ENCODE assay signal across 14 cellular contexts in the genomic region with DNA sequence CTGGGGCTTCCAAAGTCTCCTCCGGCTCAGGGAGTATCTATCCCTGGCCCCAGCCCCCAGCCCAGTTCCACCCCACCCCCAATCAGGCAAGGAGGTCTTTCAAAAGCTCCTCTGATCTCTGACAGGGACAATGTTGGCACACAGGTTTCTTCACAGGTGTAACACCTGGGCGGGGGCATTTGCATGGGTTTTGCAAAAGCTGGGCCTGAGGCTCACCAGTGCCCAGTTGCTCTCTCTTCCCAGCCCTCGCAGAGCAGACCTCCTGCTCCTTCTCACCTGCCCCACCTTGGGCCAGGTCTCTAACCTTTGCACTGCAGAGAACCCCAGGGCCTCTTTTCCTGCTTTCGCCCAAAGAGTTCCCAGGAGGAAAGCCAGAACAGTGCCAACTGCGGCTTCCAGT. TPM values are rescaled to one million over a fixed set of nuclear protein-coding genes. Genes with fewer than 3 reads are reported as not detected.
DNase-seq lines count a peak whose midpoint lies in the region; ATAC-seq, FAIRE-seq and TF ChIP-seq lines count a peak whose summit lies in the region.
"Had no signal": no experiment of that assay in that cellular context is flagged by ENCODE, and none has a peak within 500 bp of the region (broad histone marks: within the 10 kb centered on the region; RNA-seq: fewer than 3 reads in every experiment).

No MANE protein-coding gene starts in this region.

- FAIRE-seq in HepG2 (lab: Jason Lieb, UNC) = no peak
- FAIRE-seq: astrocyte had no signal

- no peak for ATAC-seq in HepG2
- ATAC-seq in right lobe of liver = no peak
- no peak for ATAC-seq in T-helper 17 cell
- ATAC-seq in memory B cell (ENCODE audit: low read depth) = no peak

- H3K27me3 ChIP-seq in HepG2 (ENCODE audit: control insufficient read depth in 1 of 2, insufficient read depth in 2 of 2, low read length in 2 of 2) = no peaks in the 10 kb centered on the region
- no peaks in the 10 kb centered on the region for H3K27me3 ChIP-seq in right lobe of liver
- H3K27me3 ChIP-seq: dorsolateral prefrontal cortex had no signal

- DNase-seq in HepG2 (ENCODE audit: low spot score) (no peak), right lobe of liver (no peak), T-helper 17 cell (no peak), memory B cell (ENCODE audit: low spot score in 2 of 2) (no peak), DMS79 treated with DMSO at 0.1 percent for 48 hours (lab: John Stamatoyannopoulos, UW) (no peak), chondrocyte (ENCODE audit: low spot score) (no peak), OCI-M2 (lab: John Stamatoyannopoulos, UW; ENCODE audit: unreplicated experiment) (no peak), GOT3 (lab: John Stamatoyannopoulos, UW) (no peak)
- DNase-seq: activated CD4-positive, alpha-beta T cell treated with anti-CD3 and anti-CD28 coated beads, Interleukin-2, amount 10 ng/mL, durations not matched to agents 7 days and 5 days; dorsolateral prefrontal cortex; NCI-H187; NCI-H524 had no signal

- TF ChIP-seq POLR2A in HepG2 (IDR thresholded peaks at IDR 0.05; ENCODE audit: insufficient read depth in 1 of 2, low read depth in 2 of 2, low read length in 2 of 2) (no peak), right lobe of liver (IDR thresholded peaks at IDR 0.05) (no peak)

- peaks cover 7% of the 10 kb centered on the region for H3K27me3 Mint-ChIP-seq in T-helper 17 cell
- H3K27me3 Mint-ChIP-seq in memory B cell = peaks cover 2% of the 10 kb centered on the region
- peaks cover 5% of the 10 kb centered on the region for H3K27me3 Mint-ChIP-seq in chondrocyte (ENCODE audit: low read depth)

- no peaks in the 10 kb centered on the region for H4K20me1 ChIP-seq in HepG2 (ENCODE audit: insufficient read depth, low read length)

- TF ChIP-seq CTCF in HepG2 (CRISPR knock-in tag; IDR thresholded peaks at IDR 0.05) (no peak), right lobe of liver (IDR thresholded peaks at IDR 0.05) (no peak), chondrocyte (IDR thresholded peaks at IDR 0.05) (no peak)

- H3K79me2 ChIP-seq in HepG2 (ENCODE audit: insufficient read depth, low read length) = no peaks in the 10 kb centered on the region

- BruUV-seq in HepG2 (replicated peaks; lab: Mats Ljungman, UMichigan) = no TSS peak

- no peaks in the 10 kb centered on the region for H3K36me3 ChIP-seq in HepG2 (replicated peaks in 1 of 2; ENCODE audit: control insufficient read depth in 1 of 2, insufficient read depth in 2 of 2, low read length in 2 of 2)
- H3K36me3 ChIP-seq in right lobe of liver = no peaks in the 10 kb centered on the region

- WGBS in HepG2 (ENCODE audit: low lambda C conversion rate) = 20% methylated on average over 5 of the region's 5 CpGs
- 86% methylated on average over 2 of the region's 5 CpGs for WGBS in right lobe of liver (ENCODE audit: insufficient coverage, low coverage, low lambda C conversion rate, missing lambda C conversion rate)

- H3K4me3 ChIP-seq in HepG2 (replicated peaks in 1 of 3; ENCODE audit: insufficient read depth in 1 of 3, low read depth in 2 of 3, low read length in 3 of 3) (peak overlapping the region in 1 of 3 experiments; percentile 44; a peak in 1 of 6 replicates), right lobe of liver (no peak overlapping the region)
- H3K4me3 ChIP-seq: dorsolateral prefrontal cortex had no signal

- in situ Hi-C loops in HepG2 (cut with HindIII; ENCODE audit: extremely low pct_ligation_motif_present, low pct_unique_long_range_greater_than_20kb) = loop anchor here (10.0 kb wide), 1 partner anchor 181 kb away; a partner anchor contains a TSS

- H3K27ac Mint-ChIP-seq in T-helper 17 cell (peak overlapping the region; percentile 77), memory B cell (peak overlapping the region; percentile 17), chondrocyte (ENCODE audit: unreplicated experiment) (no peak overlapping the region)

- H3K9me3 ChIP-seq in HepG2 (ENCODE audit: low read length) = no peaks in the 10 kb centered on the region
- no peaks in the 10 kb centered on the region for H3K9me3 ChIP-seq in right lobe of liver
- no peaks in the 10 kb centered on the region for H3K9me3 ChIP-seq in T-helper 17 cell (ENCODE audit: control insufficient read depth, low read length, poor library complexity, severe bottlenecking)

- H3K9me3 Mint-ChIP-seq in memory B cell (no peaks in the 10 kb centered on the region), chondrocyte (ENCODE audit: low read depth) (no peaks in the 10 kb centered on the region)
- H3K9me3 Mint-ChIP-seq: activated CD4-positive, alpha-beta T cell treated with anti-CD3 and anti-CD28 coated beads, Interleukin-2, amount 10 ng/mL, durations not matched to agents 7 days and 5 days had no signal

- no peaks in the 10 kb centered on the region for H3K36me3 Mint-ChIP-seq in T-helper 17 cell (ENCODE audit: low read depth)
- no peaks in the 10 kb centered on the region for H3K36me3 Mint-ChIP-seq in memory B cell
- H3K36me3 Mint-ChIP-seq in chondrocyte (ENCODE audit: low read depth) = no peaks in the 10 kb centered on the region

- intact Hi-C loops in HepG2 (cut with micrococcal nuclease; ENCODE audit: unreplicated experiment) (no loop called here), right lobe of liver (cut with DNase I) (no loop called here)

- no peak overlapping the region for H3K4me3 Mint-ChIP-seq in T-helper 17 cell
- peak overlapping the region; percentile 29 for H3K4me3 Mint-ChIP-seq in memory B cell
- H3K4me3 Mint-ChIP-seq in chondrocyte (ENCODE audit: unreplicated experiment) = no peak overlapping the region
- H3K4me3 Mint-ChIP-seq: activated CD4-positive, alpha-beta T cell treated with anti-CD3 and anti-CD28 coated beads, Interleukin-2, amount 10 ng/mL, durations not matched to agents 7 days and 5 days had no signal

- H3K4me2 ChIP-seq in HepG2 (ENCODE audit: low read depth, low read length) = peak overlapping the region; percentile 63

- CTCF ChIA-PET in HepG2 (lab: Yijun Ruan, JAX; ENCODE audit: low intra/inter-chr PET ratio, low total read pairs) = interaction anchor here (1.4 to 5.8 kb wide), 2 partner anchors 15 to 26 kb away, joined by 3 to 56 read pairs; no protein-coding TSS in a partner anchor

- H2AFZ ChIP-seq in HepG2 (ENCODE audit: low read length) = peak overlapping the region; percentile 61

- no peak for TF ChIP-seq EP300 in HepG2 (IDR thresholded peaks at IDR 0.05; ENCODE audit: low read depth in 2 of 2, low read length in 2 of 2)
- TF ChIP-seq EP300 in HepG2 (CRISPR knock-in tag; IDR thresholded peaks at IDR 0.05; ENCODE audit: borderline replicate concordance) = no peak

- POLR2A ChIA-PET in HepG2 (lab: Yijun Ruan, JAX) = interaction anchor here (0.8 to 3.2 kb wide), 3 partner anchors 10 to 184 kb away, joined by 3 to 21 read pairs (median 3); a partner anchor contains a TSS

- peak overlapping the region; percentile 13; the same call in 1 of the 2 replicates for H3K9ac ChIP-seq in HepG2 (ENCODE audit: insufficient read depth, low read depth, low read length)

- H3K27ac ChIP-seq in HepG2 (ENCODE audit: extremely low read length, insufficient read depth, low read length) (no peak overlapping the region), right lobe of liver (no peak overlapping the region)

- H3K4me1 ChIP-seq in HepG2 (ENCODE audit: insufficient read depth, low read length) (peaks cover 77% of the 10 kb centered on the region), right lobe of liver (peaks cover 0 to 15% (median 5%) of the 10 kb centered on the region in 4 donors)

- H3K4me1 Mint-ChIP-seq in T-helper 17 cell (peaks cover 40% of the 10 kb centered on the region), memory B cell (peaks cover 49% of the 10 kb centered on the region), chondrocyte (ENCODE audit: low read depth) (peaks cover 25% of the 10 kb centered on the region)

- TF ChIP-seq RAD21 in HepG2 (CRISPR knock-in tag; IDR thresholded peaks at IDR 0.05) = no peak

RNA-seq across cellular contexts. Expression of a gene that starts 8.6 kb away (rescaled TPM):
- total RNA-seq in HepG2 (2016; rRNA removed; fragmentation: Illumina TruSeq; extraction: Trizol) (20.6 and 21.3 TPM in 2 replicates), right lobe of liver (10 to 100 TPM; 22.2 to 50.9 (median 32.7) TPM), T-helper 17 cell (100 to 1,000 TPM; 188 to 208 TPM), chondrocyte (39.9 to 47.4 TPM (median 41.5 TPM) in 3 replicates)
- total RNA-seq in HepG2 (2016; cell fraction: cytosol; rRNA removed; fragmentation: Illumina TruSeq; extraction: Trizol; ENCODE audit: low read depth) = 8.5 and 9.2 TPM in 2 replicates
- 17.5 and 21.5 TPM in 2 replicates for total RNA-seq in HepG2 (2016; cell fraction: insoluble cytoplasmic fraction; rRNA removed; fragmentation: Illumina TruSeq; extraction: Trizol)
- total RNA-seq in HepG2 (2016; cell fraction: membrane; rRNA removed; fragmentation: Illumina TruSeq; extraction: Trizol) = 24.6 and 31.5 TPM in 2 replicates
- total RNA-seq in HepG2 (2016; cell fraction: nucleus; rRNA removed; fragmentation: Illumina TruSeq; extraction: Trizol) = 22.6 and 23.4 TPM in 2 replicates
- 12.5 and 18.8 TPM in 2 replicates for polyA plus RNA-seq in HepG2 (2011; rRNA removed)
- 13.9 and 14.0 TPM in 2 replicates for polyA plus RNA-seq in HepG2 (2011; cell fraction: cytosol; rRNA removed)
- polyA plus RNA-seq in HepG2 (2011; cell fraction: nucleus; rRNA removed) = 67.4 and 72.0 TPM in 2 replicates
- polyA plus RNA-seq in HepG2 (2012) = 26.5 and 39.5 TPM in 2 replicates
- polyA plus RNA-seq in HepG2 (2016; cell fraction: cytosol; fragmentation: Illumina TruSeq; extraction: Trizol; ENCODE audit: low read depth) = 10.3 and 12.4 TPM in 2 replicates
- 42.9 and 49.6 TPM in 2 replicates for polyA plus RNA-seq in HepG2 (2016; cell fraction: insoluble cytoplasmic fraction; fragmentation: Illumina TruSeq; extraction: Trizol; ENCODE audit: low read depth)
- 24.4 and 34.3 TPM in 2 replicates for polyA plus RNA-seq in HepG2 (2016; cell fraction: membrane; fragmentation: Illumina TruSeq; extraction: Trizol; ENCODE audit: low read depth)
- polyA plus RNA-seq in HepG2 (2016; cell fraction: nucleus; fragmentation: Illumina TruSeq; extraction: Trizol; ENCODE audit: insufficient read depth, low read depth) = 80.5 and 84.1 TPM in 2 replicates
- polyA minus RNA-seq in HepG2 (2011; rRNA and poly(A)+ RNA removed; ENCODE audit: low replicate concordance) = 34.0 and 51.8 TPM in 2 replicates
- 19.3 and 20.3 TPM in 2 replicates for polyA minus RNA-seq in HepG2 (2011; cell fraction: cytosol; rRNA and poly(A)+ RNA removed)
- polyA minus RNA-seq in HepG2 (2011; cell fraction: nucleus; rRNA and poly(A)+ RNA removed) = 23.4 and 28.1 TPM in 2 replicates

RNA-seq across cellular contexts. Expression of a gene that starts 24.7 kb away (rescaled TPM):
- not detected in 2 replicates for total RNA-seq in HepG2 (2016; rRNA removed; fragmentation: Illumina TruSeq; extraction: Trizol)
- not detected in 2 replicates for total RNA-seq in HepG2 (2016; cell fraction: cytosol; rRNA removed; fragmentation: Illumina TruSeq; extraction: Trizol; ENCODE audit: low read depth)
- not detected in 2 replicates for total RNA-seq in HepG2 (2016; cell fraction: insoluble cytoplasmic fraction; rRNA removed; fragmentation: Illumina TruSeq; extraction: Trizol)
- total RNA-seq in HepG2 (2016; cell fraction: membrane; rRNA removed; fragmentation: Illumina TruSeq; extraction: Trizol) = not detected in 2 replicates
- total RNA-seq in HepG2 (2016; cell fraction: nucleus; rRNA removed; fragmentation: Illumina TruSeq; extraction: Trizol) = not detected in 2 replicates
- 0.07 and 0.09 TPM in 2 replicates for polyA plus RNA-seq in HepG2 (2011; rRNA removed)
- 0.03 and 0.13 TPM in 2 replicates for polyA plus RNA-seq in HepG2 (2011; cell fraction: cytosol; rRNA removed)
- 0.03 TPM in 1 of 2 replicates, not detected in the other for polyA plus RNA-seq in HepG2 (2011; cell fraction: nucleus; rRNA removed)
- polyA plus RNA-seq in HepG2 (2012) = 0.12 and 0.23 TPM in 2 replicates
- not detected in 2 replicates for polyA plus RNA-seq in HepG2 (2016; cell fraction: cytosol; fragmentation: Illumina TruSeq; extraction: Trizol; ENCODE audit: low read depth)
- polyA plus RNA-seq in HepG2 (2016; cell fraction: insoluble cytoplasmic fraction; fragmentation: Illumina TruSeq; extraction: Trizol; ENCODE audit: low read depth) = not detected in 2 replicates
- not detected in 2 replicates for polyA plus RNA-seq in HepG2 (2016; cell fraction: membrane; fragmentation: Illumina TruSeq; extraction: Trizol; ENCODE audit: low read depth)
- polyA plus RNA-seq in HepG2 (2016; cell fraction: nucleus; fragmentation: Illumina TruSeq; extraction: Trizol; ENCODE audit: insufficient read depth, low read depth) = not detected in 2 replicates
- polyA minus RNA-seq in HepG2 (2011; rRNA and poly(A)+ RNA removed; ENCODE audit: low replicate concordance) = 0.05 TPM in 1 of 2 replicates, not detected in the other
- polyA minus RNA-seq in HepG2 (2011; cell fraction: cytosol; rRNA and poly(A)+ RNA removed) = not detected in 2 replicates
- not detected in 2 replicates for polyA minus RNA-seq in HepG2 (2011; cell fraction: nucleus; rRNA and poly(A)+ RNA removed)
- total RNA-seq in right lobe of liver = 100 to 1,000 TPM in 2 of 6 experiments, 10 to 100 TPM in 2, 1 to 10 TPM in 1, under 1 TPM in 1; 0.81 to 235 (median 65.0) TPM
- not detected for total RNA-seq in T-helper 17 cell
- not detected in 3 replicates for total RNA-seq in chondrocyte
- total RNA-seq: activated CD4-positive, alpha-beta T cell treated with anti-CD3 and anti-CD28 coated beads, Interleukin-2, amount 10 ng/mL, durations not matched to agents 7 days and 5 days; astrocyte; dorsolateral prefrontal cortex; myocyte had no signal

RNA-seq across cellular contexts. Expression of a gene that starts 39.3 kb away (rescaled TPM):
- total RNA-seq in HepG2 (2016; rRNA removed; fragmentation: Illumina TruSeq; extraction: Trizol) = not detected in 2 replicates
- not detected in 2 replicates for total RNA-seq in HepG2 (2016; cell fraction: cytosol; rRNA removed; fragmentation: Illumina TruSeq; extraction: Trizol; ENCODE audit: low read depth)
- not detected in 2 replicates for total RNA-seq in HepG2 (2016; cell fraction: insoluble cytoplasmic fraction; rRNA removed; fragmentation: Illumina TruSeq; extraction: Trizol)
- total RNA-seq in HepG2 (2016; cell fraction: membrane; rRNA removed; fragmentation: Illumina TruSeq; extraction: Trizol) = not detected in 2 replicates
- total RNA-seq in HepG2 (2016; cell fraction: nucleus; rRNA removed; fragmentation: Illumina TruSeq; extraction: Trizol) = not detected in 2 replicates
- not detected in 2 replicates for polyA plus RNA-seq in HepG2 (2011; rRNA removed)
- polyA plus RNA-seq in HepG2 (2011; cell fraction: cytosol; rRNA removed) = not detected in 2 replicates
- polyA plus RNA-seq in HepG2 (2011; cell fraction: nucleus; rRNA removed) = 0.17 and 0.26 TPM in 2 replicates
- polyA plus RNA-seq in HepG2 (2012) = not detected in 2 replicates
- not detected in 2 replicates for polyA plus RNA-seq in HepG2 (2016; cell fraction: cytosol; fragmentation: Illumina TruSeq; extraction: Trizol; ENCODE audit: low read depth)
- not detected in 2 replicates for polyA plus RNA-seq in HepG2 (2016; cell fraction: insoluble cytoplasmic fraction; fragmentation: Illumina TruSeq; extraction: Trizol; ENCODE audit: low read depth)
- not detected in 2 replicates for polyA plus RNA-seq in HepG2 (2016; cell fraction: membrane; fragmentation: Illumina TruSeq; extraction: Trizol; ENCODE audit: low read depth)
- not detected in 2 replicates for polyA plus RNA-seq in HepG2 (2016; cell fraction: nucleus; fragmentation: Illumina TruSeq; extraction: Trizol; ENCODE audit: insufficient read depth, low read depth)
- 0.07 TPM in 1 of 2 replicates, not detected in the other for polyA minus RNA-seq in HepG2 (2011; rRNA and poly(A)+ RNA removed; ENCODE audit: low replicate concordance)
- polyA minus RNA-seq in HepG2 (2011; cell fraction: cytosol; rRNA and poly(A)+ RNA removed) = not detected in 2 replicates
- polyA minus RNA-seq in HepG2 (2011; cell fraction: nucleus; rRNA and poly(A)+ RNA removed) = not detected in 2 replicates
- total RNA-seq in right lobe of liver = not detected
- under 1 TPM; 0.82 to 0.91 TPM for total RNA-seq in T-helper 17 cell
- total RNA-seq in chondrocyte = 0.82 TPM in 1 of 3 replicates, not detected in the others
- total RNA-seq: myocyte had no signal

RNA-seq across cellular contexts. Expression of a gene that starts 48.0 kb away (rescaled TPM):
- total RNA-seq in HepG2 (2016; rRNA removed; fragmentation: Illumina TruSeq; extraction: Trizol) (4.1 and 7.9 TPM in 2 replicates), right lobe of liver (10 to 100 TPM in 1 of 6 experiments, 1 to 10 TPM in 4, under 1 TPM in 1; 0.31 to 12.5 (median 2.9) TPM), T-helper 17 cell (under 1 TPM in 1 of 2 donors, not detected in 1; 0.13 TPM), chondrocyte (0.22 to 0.67 TPM (median 0.27 TPM) in 3 replicates)
- 1.3 and 1.7 TPM in 2 replicates for total RNA-seq in HepG2 (2016; cell fraction: cytosol; rRNA removed; fragmentation: Illumina TruSeq; extraction: Trizol; ENCODE audit: low read depth)
- 3.5 and 7.6 TPM in 2 replicates for total RNA-seq in HepG2 (2016; cell fraction: insoluble cytoplasmic fraction; rRNA removed; fragmentation: Illumina TruSeq; extraction: Trizol)
- total RNA-seq in HepG2 (2016; cell fraction: membrane; rRNA removed; fragmentation: Illumina TruSeq; extraction: Trizol) = 3.3 and 3.8 TPM in 2 replicates
- total RNA-seq in HepG2 (2016; cell fraction: nucleus; rRNA removed; fragmentation: Illumina TruSeq; extraction: Trizol) = 8.5 and 8.7 TPM in 2 replicates
- 8.0 and 11.0 TPM in 2 replicates for polyA plus RNA-seq in HepG2 (2011; rRNA removed)
- polyA plus RNA-seq in HepG2 (2011; cell fraction: cytosol; rRNA removed) = 7.0 and 10.8 TPM in 2 replicates
- polyA plus RNA-seq in HepG2 (2011; cell fraction: nucleus; rRNA removed) = 8.4 and 11.9 TPM in 2 replicates
- polyA plus RNA-seq in HepG2 (2012) = 7.0 and 9.5 TPM in 2 replicates
- 1.2 TPM in 2 replicates for polyA plus RNA-seq in HepG2 (2016; cell fraction: cytosol; fragmentation: Illumina TruSeq; extraction: Trizol; ENCODE audit: low read depth)
- polyA plus RNA-seq in HepG2 (2016; cell fraction: insoluble cytoplasmic fraction; fragmentation: Illumina TruSeq; extraction: Trizol; ENCODE audit: low read depth) = 3.4 and 3.6 TPM in 2 replicates
- 1.9 and 2.1 TPM in 2 replicates for polyA plus RNA-seq in HepG2 (2016; cell fraction: membrane; fragmentation: Illumina TruSeq; extraction: Trizol; ENCODE audit: low read depth)
- polyA plus RNA-seq in HepG2 (2016; cell fraction: nucleus; fragmentation: Illumina TruSeq; extraction: Trizol; ENCODE audit: insufficient read depth, low read depth) = 13.4 and 14.2 TPM in 2 replicates
- polyA minus RNA-seq in HepG2 (2011; rRNA and poly(A)+ RNA removed; ENCODE audit: low replicate concordance) = 2.4 and 6.8 TPM in 2 replicates
- polyA minus RNA-seq in HepG2 (2011; cell fraction: cytosol; rRNA and poly(A)+ RNA removed) = 2.5 and 7.8 TPM in 2 replicates
- polyA minus RNA-seq in HepG2 (2011; cell fraction: nucleus; rRNA and poly(A)+ RNA removed) = 1.9 and 5.3 TPM in 2 replicates
- total RNA-seq: myocyte had no signal

RNA-seq across cellular contexts. Expression of a gene that starts 53.1 kb away (rescaled TPM):
- not detected in 2 replicates for total RNA-seq in HepG2 (2016; rRNA removed; fragmentation: Illumina TruSeq; extraction: Trizol)
- not detected in 2 replicates for total RNA-seq in HepG2 (2016; cell fraction: cytosol; rRNA removed; fragmentation: Illumina TruSeq; extraction: Trizol; ENCODE audit: low read depth)
- not detected in 2 replicates for total RNA-seq in HepG2 (2016; cell fraction: insoluble cytoplasmic fraction; rRNA removed; fragmentation: Illumina TruSeq; extraction: Trizol)
- total RNA-seq in HepG2 (2016; cell fraction: membrane; rRNA removed; fragmentation: Illumina TruSeq; extraction: Trizol) = not detected in 2 replicates
- total RNA-seq in HepG2 (2016; cell fraction: nucleus; rRNA removed; fragmentation: Illumina TruSeq; extraction: Trizol) = not detected in 2 replicates
- polyA plus RNA-seq in HepG2 (2011; rRNA removed) = not detected in 2 replicates
- not detected in 2 replicates for polyA plus RNA-seq in HepG2 (2011; cell fraction: cytosol; rRNA removed)
- 0.05 TPM in 1 of 2 replicates, not detected in the other for polyA plus RNA-seq in HepG2 (2011; cell fraction: nucleus; rRNA removed)
- polyA plus RNA-seq in HepG2 (2012) = not detected in 2 replicates
- not detected in 2 replicates for polyA plus RNA-seq in HepG2 (2016; cell fraction: cytosol; fragmentation: Illumina TruSeq; extraction: Trizol; ENCODE audit: low read depth)
- polyA plus RNA-seq in HepG2 (2016; cell fraction: insoluble cytoplasmic fraction; fragmentation: Illumina TruSeq; extraction: Trizol; ENCODE audit: low read depth) = not detected in 2 replicates
- polyA plus RNA-seq in HepG2 (2016; cell fraction: membrane; fragmentation: Illumina TruSeq; extraction: Trizol; ENCODE audit: low read depth) = not detected in 2 replicates
- not detected in 2 replicates for polyA plus RNA-seq in HepG2 (2016; cell fraction: nucleus; fragmentation: Illumina TruSeq; extraction: Trizol; ENCODE audit: insufficient read depth, low read depth)
- polyA minus RNA-seq in HepG2 (2011; rRNA and poly(A)+ RNA removed; ENCODE audit: low replicate concordance) = not detected in 2 replicates
- not detected in 2 replicates for polyA minus RNA-seq in HepG2 (2011; cell fraction: cytosol; rRNA and poly(A)+ RNA removed)
- polyA minus RNA-seq in HepG2 (2011; cell fraction: nucleus; rRNA and poly(A)+ RNA removed) = not detected in 2 replicates
- not detected for total RNA-seq in right lobe of liver
- under 1 TPM in 1 of 2 donors, not detected in 1; 0.20 TPM for total RNA-seq in T-helper 17 cell
- not detected in 3 replicates for total RNA-seq in chondrocyte
- total RNA-seq: astrocyte, myocyte had no signal
